ENCODE assay signal across 1 cellular context in the genomic region with DNA sequence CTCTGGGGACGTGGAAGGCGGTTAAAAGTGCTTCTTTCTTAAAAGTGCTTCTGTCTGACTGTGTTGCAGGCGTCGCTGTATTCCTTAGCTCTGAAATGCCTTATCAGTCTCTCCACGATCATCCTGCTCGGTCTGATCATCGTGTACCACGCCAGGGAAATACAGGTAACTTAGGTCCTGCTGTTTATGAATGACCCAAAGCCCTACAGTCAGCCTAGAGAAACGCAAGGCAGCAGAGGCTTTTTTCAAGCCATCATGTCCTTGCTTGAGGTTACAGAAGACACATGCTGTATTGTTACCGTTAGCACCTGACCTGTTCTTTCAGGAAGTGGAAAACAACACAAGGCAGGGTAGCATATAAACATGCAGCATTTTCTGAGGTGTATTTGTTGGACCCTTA.
TF ChIP-seq lines count a peak whose summit lies in the region.

No MANE protein-coding gene starts in this region.

TF ChIP-seq in GM23338, 12 proteins besides CTCF, POLR2A, EP300 and RAD21 (continued from another document):
- TF ChIP-seq, protein P1, sequence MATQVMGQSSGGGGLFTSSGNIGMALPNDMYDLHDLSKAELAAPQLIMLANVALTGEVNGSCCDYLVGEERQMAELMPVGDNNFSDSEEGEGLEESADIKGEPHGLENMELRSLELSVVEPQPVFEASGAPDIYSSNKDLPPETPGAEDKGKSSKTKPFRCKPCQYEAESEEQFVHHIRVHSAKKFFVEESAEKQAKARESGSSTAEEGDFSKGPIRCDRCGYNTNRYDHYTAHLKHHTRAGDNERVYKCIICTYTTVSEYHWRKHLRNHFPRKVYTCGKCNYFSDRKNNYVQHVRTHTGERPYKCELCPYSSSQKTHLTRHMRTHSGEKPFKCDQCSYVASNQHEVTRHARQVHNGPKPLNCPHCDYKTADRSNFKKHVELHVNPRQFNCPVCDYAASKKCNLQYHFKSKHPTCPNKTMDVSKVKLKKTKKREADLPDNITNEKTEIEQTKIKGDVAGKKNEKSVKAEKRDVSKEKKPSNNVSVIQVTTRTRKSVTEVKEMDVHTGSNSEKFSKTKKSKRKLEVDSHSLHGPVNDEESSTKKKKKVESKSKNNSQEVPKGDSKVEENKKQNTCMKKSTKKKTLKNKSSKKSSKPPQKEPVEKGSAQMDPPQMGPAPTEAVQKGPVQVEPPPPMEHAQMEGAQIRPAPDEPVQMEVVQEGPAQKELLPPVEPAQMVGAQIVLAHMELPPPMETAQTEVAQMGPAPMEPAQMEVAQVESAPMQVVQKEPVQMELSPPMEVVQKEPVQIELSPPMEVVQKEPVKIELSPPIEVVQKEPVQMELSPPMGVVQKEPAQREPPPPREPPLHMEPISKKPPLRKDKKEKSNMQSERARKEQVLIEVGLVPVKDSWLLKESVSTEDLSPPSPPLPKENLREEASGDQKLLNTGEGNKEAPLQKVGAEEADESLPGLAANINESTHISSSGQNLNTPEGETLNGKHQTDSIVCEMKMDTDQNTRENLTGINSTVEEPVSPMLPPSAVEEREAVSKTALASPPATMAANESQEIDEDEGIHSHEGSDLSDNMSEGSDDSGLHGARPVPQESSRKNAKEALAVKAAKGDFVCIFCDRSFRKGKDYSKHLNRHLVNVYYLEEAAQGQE (IDR thresholded peaks at IDR 0.05; ENCODE audit: unreplicated experiment) = no peak
- TF ChIP-seq, protein P2, sequence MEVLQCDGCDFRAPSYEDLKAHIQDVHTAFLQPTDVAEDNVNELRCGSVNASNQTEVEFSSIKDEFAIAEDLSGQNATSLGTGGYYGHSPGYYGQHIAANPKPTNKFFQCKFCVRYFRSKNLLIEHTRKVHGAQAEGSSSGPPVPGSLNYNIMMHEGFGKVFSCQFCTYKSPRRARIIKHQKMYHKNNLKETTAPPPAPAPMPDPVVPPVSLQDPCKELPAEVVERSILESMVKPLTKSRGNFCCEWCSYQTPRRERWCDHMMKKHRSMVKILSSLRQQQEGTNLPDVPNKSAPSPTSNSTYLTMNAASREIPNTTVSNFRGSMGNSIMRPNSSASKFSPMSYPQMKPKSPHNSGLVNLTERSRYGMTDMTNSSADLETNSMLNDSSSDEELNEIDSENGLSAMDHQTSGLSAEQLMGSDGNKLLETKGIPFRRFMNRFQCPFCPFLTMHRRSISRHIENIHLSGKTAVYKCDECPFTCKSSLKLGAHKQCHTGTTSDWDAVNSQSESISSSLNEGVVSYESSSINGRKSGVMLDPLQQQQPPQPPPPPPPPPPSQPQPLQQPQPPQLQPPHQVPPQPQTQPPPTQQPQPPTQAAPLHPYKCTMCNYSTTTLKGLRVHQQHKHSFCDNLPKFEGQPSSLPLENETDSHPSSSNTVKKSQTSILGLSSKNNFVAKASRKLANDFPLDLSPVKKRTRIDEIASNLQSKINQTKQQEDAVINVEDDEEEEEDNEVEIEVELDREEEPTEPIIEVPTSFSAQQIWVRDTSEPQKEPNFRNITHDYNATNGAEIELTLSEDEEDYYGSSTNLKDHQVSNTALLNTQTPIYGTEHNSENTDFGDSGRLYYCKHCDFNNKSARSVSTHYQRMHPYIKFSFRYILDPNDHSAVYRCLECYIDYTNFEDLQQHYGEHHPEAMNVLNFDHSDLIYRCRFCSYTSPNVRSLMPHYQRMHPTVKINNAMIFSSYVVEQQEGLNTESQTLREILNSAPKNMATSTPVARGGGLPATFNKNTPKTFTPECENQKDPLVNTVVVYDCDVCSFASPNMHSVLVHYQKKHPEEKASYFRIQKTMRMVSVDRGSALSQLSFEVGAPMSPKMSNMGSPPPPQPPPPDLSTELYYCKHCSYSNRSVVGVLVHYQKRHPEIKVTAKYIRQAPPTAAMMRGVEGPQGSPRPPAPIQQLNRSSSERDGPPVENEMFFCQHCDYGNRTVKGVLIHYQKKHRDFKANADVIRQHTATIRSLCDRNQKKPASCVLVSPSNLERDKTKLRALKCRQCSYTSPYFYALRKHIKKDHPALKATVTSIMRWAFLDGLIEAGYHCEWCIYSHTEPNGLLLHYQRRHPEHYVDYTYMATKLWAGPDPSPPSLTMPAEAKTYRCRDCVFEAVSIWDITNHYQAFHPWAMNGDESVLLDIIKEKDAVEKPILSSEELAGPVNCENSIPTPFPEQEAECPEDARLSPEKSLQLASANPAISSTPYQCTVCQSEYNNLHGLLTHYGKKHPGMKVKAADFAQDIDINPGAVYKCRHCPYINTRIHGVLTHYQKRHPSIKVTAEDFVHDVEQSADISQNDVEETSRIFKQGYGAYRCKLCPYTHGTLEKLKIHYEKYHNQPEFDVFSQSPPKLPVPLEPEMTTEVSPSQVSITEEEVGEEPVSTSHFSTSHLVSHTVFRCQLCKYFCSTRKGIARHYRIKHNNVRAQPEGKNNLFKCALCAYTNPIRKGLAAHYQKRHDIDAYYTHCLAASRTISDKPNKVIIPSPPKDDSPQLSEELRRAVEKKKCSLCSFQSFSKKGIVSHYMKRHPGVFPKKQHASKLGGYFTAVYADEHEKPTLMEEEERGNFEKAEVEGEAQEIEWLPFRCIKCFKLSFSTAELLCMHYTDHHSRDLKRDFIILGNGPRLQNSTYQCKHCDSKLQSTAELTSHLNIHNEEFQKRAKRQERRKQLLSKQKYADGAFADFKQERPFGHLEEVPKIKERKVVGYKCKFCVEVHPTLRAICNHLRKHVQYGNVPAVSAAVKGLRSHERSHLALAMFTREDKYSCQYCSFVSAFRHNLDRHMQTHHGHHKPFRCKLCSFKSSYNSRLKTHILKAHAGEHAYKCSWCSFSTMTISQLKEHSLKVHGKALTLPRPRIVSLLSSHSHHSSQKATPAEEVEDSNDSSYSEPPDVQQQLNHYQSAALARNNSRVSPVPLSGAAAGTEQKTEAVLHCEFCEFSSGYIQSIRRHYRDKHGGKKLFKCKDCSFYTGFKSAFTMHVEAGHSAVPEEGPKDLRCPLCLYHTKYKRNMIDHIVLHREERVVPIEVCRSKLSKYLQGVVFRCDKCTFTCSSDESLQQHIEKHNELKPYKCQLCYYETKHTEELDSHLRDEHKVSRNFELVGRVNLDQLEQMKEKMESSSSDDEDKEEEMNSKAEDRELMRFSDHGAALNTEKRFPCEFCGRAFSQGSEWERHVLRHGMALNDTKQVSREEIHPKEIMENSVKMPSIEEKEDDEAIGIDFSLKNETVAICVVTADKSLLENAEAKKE (CRISPR knock-in tag; IDR thresholded peaks at IDR 0.05) = no peak
- TF ChIP-seq ZNF331 (CRISPR knock-in tag; IDR thresholded peaks at IDR 0.05; ENCODE audit: low read depth) (no peak), CREB1 (CRISPR knock-in tag; IDR thresholded peaks at IDR 0.05; ENCODE audit: low read depth) (no peak), EZH2phosphoT487 (IDR thresholded peaks at IDR 0.05; ENCODE audit: unreplicated experiment) (no peak)
